Comparison of ENCODE assay signal across 1 cellular context in the genomic region with DNA sequence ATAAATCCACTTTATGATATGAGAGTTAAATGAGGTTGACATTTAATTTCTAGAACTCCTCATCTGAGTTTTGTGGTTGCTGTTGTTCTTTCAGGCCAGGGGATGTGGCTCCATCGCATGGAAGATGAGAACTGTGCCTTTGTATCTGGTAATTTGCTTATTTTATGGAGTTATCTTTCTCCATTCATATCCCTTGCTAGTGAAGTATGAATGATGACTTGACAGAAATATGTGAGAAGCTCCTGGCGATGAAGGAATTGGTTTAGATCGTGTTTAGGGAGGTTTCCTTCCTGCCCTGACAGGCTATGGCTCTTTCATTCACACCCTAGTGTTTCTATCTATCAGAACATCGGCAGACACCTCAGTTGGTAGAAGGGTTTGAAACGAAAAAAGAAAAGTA.
TF ChIP-seq lines count a peak whose summit lies in the region.

No MANE protein-coding gene starts in this region.

TF ChIP-seq in IMR-90, 13 proteins besides CTCF, POLR2A, EP300 and RAD21:
- TF ChIP-seq MAFK (IDR thresholded peaks at IDR 0.05; ENCODE audit: low read depth, low read length) (peak; percentile 60; the same call in 1 of the 2 replicates), NFE2L2 (IDR thresholded peaks at IDR 0.05; ENCODE audit: low read depth, low read length) (no peak), CEBPB (IDR thresholded peaks at IDR 0.05; ENCODE audit: low read depth, low read length) (no peak), FOS (IDR thresholded peaks at IDR 0.05; ENCODE audit: low read depth, low read length) (no peak), SMC3 (IDR thresholded peaks at IDR 0.05; ENCODE audit: low read depth, low read length) (no peak), USF2 (IDR thresholded peaks at IDR 0.05; ENCODE audit: low read depth, low read length) (no peak), BHLHE40 (IDR thresholded peaks at IDR 0.05; ENCODE audit: low read depth, low read length) (no peak), MXI1 (IDR thresholded peaks at IDR 0.05; ENCODE audit: borderline replicate concordance, low read depth, low read length) (no peak), RCOR1 (IDR thresholded peaks at IDR 0.05; ENCODE audit: insufficient replicate concordance, low read length) (no peak)
